ENCODE assay signal across 26 cellular contexts in genomic region chr2:30486655-30487054, GRCh38. TPM values are rescaled to one million over a fixed set of nuclear protein-coding genes. Genes with fewer than 3 reads are reported as not detected.
DNase-seq lines count a peak whose midpoint lies in the region; ATAC-seq, FAIRE-seq and TF ChIP-seq lines count a peak whose summit lies in the region.
"Had no signal": no experiment of that assay in that cellular context is flagged by ENCODE, and none has a peak within 500 bp of the region (broad histone marks: within the 10 kb centered on the region; RNA-seq: fewer than 3 reads in every experiment).

No MANE protein-coding gene starts in this region.

- no peak overlapping the region for H2AFZ ChIP-seq in H1 (ENCODE audit: low read length)
- H2AFZ ChIP-seq: GM23248 had no signal

- H3K23ac ChIP-seq in H1 (ENCODE audit: insufficient read length), result peak overlapping the region; percentile 57

- H3K4me1 ChIP-seq in H1 (replicated peaks in 1 of 4; ENCODE audit: control insufficient read depth in 3 of 4, insufficient read depth in 4 of 4, low read length in 3 of 4), result no peaks in the 10 kb centered on the region

- CTCF ChIA-PET in H1 (lab: Charles Lee; ENCODE audit: partially characterized antibody), result interaction anchor here (1.5 kb wide), 1 partner anchor 17 kb away, joined by 3 read pairs; no protein-coding TSS in a partner anchor

- H3K27ac ChIP-seq in H1 (ENCODE audit: low read depth, low read length), result no peak overlapping the region
- H3K27ac ChIP-seq: BLaER1 treated with 17β-estradiol and CSF1 and Interleukin-3, amounts not matched to agents 10 nM and 100 nM; GM23248; HL-60 had no signal

- H3K9me3 Mint-ChIP-seq in stimulated activated effector memory CD8-positive, alpha-beta T cell treated with anti-CD3 and anti-CD28 coated beads, Interleukin-12 subunit alpha, Interleukin-12 subunit beta, amount 100 ng/mL, for 72 hours, result no peaks in the 10 kb centered on the region
- H3K9me3 Mint-ChIP-seq: CD8-positive, alpha-beta T cell had no signal

- H4K5ac ChIP-seq in H1 (ENCODE audit: insufficient read length, low read depth, low read length), result no peak overlapping the region

- FAIRE-seq in H1 (lab: Jason Lieb, UNC) (no peak), H54 (lab: Jason Lieb, UNC) (no peak)
- FAIRE-seq: GM12892 had no signal

- H2BK20ac ChIP-seq in H1 (ENCODE audit: low read length), result no peak overlapping the region

- no peak overlapping the region for H3K4ac ChIP-seq in H1 (replicated peaks; ENCODE audit: insufficient read length, low read depth, low read length)

- no peaks in the 10 kb centered on the region for H3K23me2 ChIP-seq in H1 (ENCODE audit: low read depth, low read length)

- no peaks in the 10 kb centered on the region for H3K9me3 ChIP-seq in H1 (ENCODE audit: insufficient read depth in 2 of 2, low read depth in 1 of 2, low read length in 1 of 2)

- H3K18ac ChIP-seq in H1 (ENCODE audit: extremely low read depth, low read length), result no peak overlapping the region

- peaks cover 7% of the 10 kb centered on the region; the same call in 1 of the 2 replicates for H3K79me1 ChIP-seq in H1 (ENCODE audit: low read depth, low read length)

- no peak overlapping the region for H3K4me3 Mint-ChIP-seq in stimulated activated effector memory CD8-positive, alpha-beta T cell treated with anti-CD3 and anti-CD28 coated beads, Interleukin-12 subunit alpha, Interleukin-12 subunit beta, amount 100 ng/mL, for 72 hours
- H3K4me3 Mint-ChIP-seq: CD8-positive, alpha-beta T cell had no signal

- TF ChIP-seq CTCF in H1 (IDR thresholded peaks at IDR 0.05; ENCODE audit: control extremely low read depth in 1 of 3, insufficient read depth in 1 of 3, low read depth in 1 of 3, low read length in 3 of 3), result no peak

- H2AK5ac ChIP-seq in H1 (ENCODE audit: low read depth, low read length), result no peak overlapping the region

- H2BK15ac ChIP-seq in H1 (ENCODE audit: low read length), result no peak overlapping the region

- POLR2A ChIA-PET in H1 (lab: Charles Lee; ENCODE audit: partially characterized antibody), result no interaction called here

- H3K14ac ChIP-seq in H1 (ENCODE audit: insufficient read length), result no peak overlapping the region

- peaks cover 0 to 2% of the 10 kb centered on the region in 2 experiments for H4K20me1 ChIP-seq in H1 (replicated peaks in 1 of 2; ENCODE audit: control insufficient read depth in 1 of 2, insufficient read depth in 2 of 2, low read length in 2 of 2)
- H4K20me1 ChIP-seq: BLaER1 treated with 17β-estradiol and CSF1 and Interleukin-3, amounts not matched to agents 10 nM and 100 nM had no signal

- H4K8ac ChIP-seq in H1 (ENCODE audit: extremely low read depth, insufficient read depth, low read length), result no peak overlapping the region

- no peak overlapping the region for H3K4me2 ChIP-seq in H1 (ENCODE audit: insufficient read depth in 1 of 2, low read depth in 2 of 2, low read length in 2 of 2)
- H3K4me2 ChIP-seq: BLaER1 treated with 17β-estradiol and CSF1 and Interleukin-3, amounts not matched to agents 10 nM and 100 nM had no signal

- TF ChIP-seq EP300 in H1 (IDR thresholded peaks at IDR 0.05; ENCODE audit: borderline replicate concordance in 1 of 2, low read depth in 2 of 2, low read length in 2 of 2), result no peak

- H3K36me3 Mint-ChIP-seq in stimulated activated effector memory CD8-positive, alpha-beta T cell treated with anti-CD3 and anti-CD28 coated beads, Interleukin-12 subunit alpha, Interleukin-12 subunit beta, amount 100 ng/mL, for 72 hours, result peaks cover 6% of the 10 kb centered on the region

- TF ChIP-seq RAD21 in H1 (IDR thresholded peaks at IDR 0.05 in 1 of 2, conservative IDR thresholded peaks at IDR 0.05 in 1 of 2; ENCODE audit: low read depth in 2 of 2, low read length in 2 of 2), result no peak

- H3K27me3 ChIP-seq in H1 (replicated peaks in 1 of 4; ENCODE audit: control insufficient read depth in 3 of 4, extremely low read depth in 1 of 4, insufficient read depth in 3 of 4, low read length in 3 of 4), result no peaks in the 10 kb centered on the region
- H3K27me3 ChIP-seq: BLaER1 treated with 17β-estradiol and CSF1 and Interleukin-3, amounts not matched to agents 10 nM and 100 nM had no signal

- H2BK5ac ChIP-seq in H1 (ENCODE audit: low read depth, low read length), result no peak overlapping the region

- H4K91ac ChIP-seq in H1 (replicated peaks; ENCODE audit: insufficient read length, low read length), result no peak overlapping the region

- no peak overlapping the region for H2BK120ac ChIP-seq in H1 (replicated peaks; ENCODE audit: low read depth, low read length)

- H2BK12ac ChIP-seq in H1 (ENCODE audit: low read depth, low read length), result no peak overlapping the region

- H3K4me1 Mint-ChIP-seq in stimulated activated effector memory CD8-positive, alpha-beta T cell treated with anti-CD3 and anti-CD28 coated beads, Interleukin-12 subunit alpha, Interleukin-12 subunit beta, amount 100 ng/mL, for 72 hours, result peaks cover 31% of the 10 kb centered on the region

- peak; percentile 7 for DNase-seq in activated CD4-positive, alpha-beta T cell treated with anti-CD3 and anti-CD28 coated beads for 48 hours
- no peak for DNase-seq in activated CD4-positive, alpha-beta T cell treated with anti-CD3 and anti-CD28 coated beads, Interleukin-2, amount 50 U/mL, for 1 hour
- DNase-seq in stimulated activated CD4-positive, alpha-beta T cell treated with anti-CD3 and anti-CD28 coated beads, Interleukin-15, amount 100 ng/mL, for 24 hours, result peak; percentile 9
- no peak for DNase-seq in stimulated activated CD4-positive, alpha-beta T cell treated with anti-CD3 and anti-CD28 coated beads, Interleukin-4, amount 100 ng/mL, for 4 hours
- DNase-seq in H1 (ENCODE audit: low read depth in 1 of 2, low spot score in 2 of 2), result no peak
- no peak for DNase-seq in stimulated activated effector memory CD8-positive, alpha-beta T cell treated with anti-CD3 and anti-CD28 coated beads, Interleukin-12 subunit alpha, Interleukin-12 subunit beta, amount 100 ng/mL, for 72 hours (ENCODE audit: low spot score in 2 of 2)
- no peak for DNase-seq in H54 (ENCODE audit: insufficient read length, low spot score)
- DNase-seq: 8988T; Calu3; CD8-positive, alpha-beta T cell; DMS153; GM23248; HCEC 1CT; KG1; NCI-H1092; NCI-H146; NCI-H2029 treated with DMSO at 0.1 percent for 48 hours; NCI-H2171; NCI-H345; NCI-H524 treated with DMSO at 0.1 percent for 48 hours; NCI-H82 had no signal

- ATAC-seq in stimulated activated effector memory CD8-positive, alpha-beta T cell treated with anti-CD3 and anti-CD28 coated beads, Interleukin-12 subunit alpha, Interleukin-12 subunit beta, amount 100 ng/mL, for 72 hours, result peak; percentile 70
- ATAC-seq in GM19351 (IDR thresholded peaks at IDR 0.05; ENCODE audit: unreplicated experiment), result no peak
- ATAC-seq: CD8-positive, alpha-beta T cell; Panc1 had no signal

- no peak overlapping the region for H3K56ac ChIP-seq in H1 (replicated peaks; ENCODE audit: insufficient read length, low read depth, low read length)

- H3K79me2 ChIP-seq in H1 (ENCODE audit: control insufficient read depth in 1 of 2, insufficient read depth in 2 of 2, low read length in 2 of 2), result peaks cover 0 to 22% of the 10 kb centered on the region in 2 experiments; a peak in 3 of 4 replicates

- H3K27ac Mint-ChIP-seq in stimulated activated effector memory CD8-positive, alpha-beta T cell treated with anti-CD3 and anti-CD28 coated beads, Interleukin-12 subunit alpha, Interleukin-12 subunit beta, amount 100 ng/mL, for 72 hours, result no peak overlapping the region
- H3K27ac Mint-ChIP-seq: CD8-positive, alpha-beta T cell had no signal

- H3K4me3 ChIP-seq in H1 (ENCODE audit: extremely low read depth in 1 of 4, insufficient read depth in 2 of 4, low read depth in 3 of 4, low read length in 4 of 4), result no peak overlapping the region
- H3K4me3 ChIP-seq: BLaER1 treated with 17β-estradiol and CSF1 and Interleukin-3, amounts not matched to agents 10 nM and 100 nM; GM23248 had no signal

- TF ChIP-seq POLR2A in H1 (IDR thresholded peaks at IDR 0.05; ENCODE audit: control extremely low read depth in 1 of 2, low read depth in 2 of 2, low read length in 2 of 2) (no peak), H54 (IDR thresholded peaks at IDR 0.05; ENCODE audit: low read depth, low read length) (no peak)

- no peaks in the 10 kb centered on the region for H3K36me3 ChIP-seq in H1 (ENCODE audit: control insufficient read depth in 2 of 4, insufficient read depth in 4 of 4, low read length in 3 of 4)

- H3K9ac ChIP-seq in H1 (replicated peaks in 1 of 4; ENCODE audit: extremely low read depth in 1 of 4, low read depth in 3 of 4, low read length in 3 of 4), result no peak overlapping the region
- H3K9ac ChIP-seq: BLaER1 treated with 17β-estradiol and CSF1 and Interleukin-3, amounts not matched to agents 10 nM and 100 nM; GM23248 had no signal

TF ChIP-seq in H1, 55 proteins besides CTCF, POLR2A, EP300 and RAD21 (continues in another document):
- no peak for TF ChIP-seq CREB1 (IDR thresholded peaks at IDR 0.05)
- no peak for TF ChIP-seq RBBP5 (IDR thresholded peaks at IDR 0.05; ENCODE audit: borderline replicate concordance, low read depth, low read length)
- TF ChIP-seq SP2 (IDR thresholded peaks at IDR 0.05; ENCODE audit: low read length), result no peak
- TF ChIP-seq MAFK (IDR thresholded peaks at IDR 0.05; ENCODE audit: low read depth, low read length), result no peak
- TF ChIP-seq PHF8 (conservative IDR thresholded peaks at IDR 0.05; ENCODE audit: low read depth, low read length), result no peak
- TF ChIP-seq SAP30 (IDR thresholded peaks at IDR 0.05; ENCODE audit: insufficient read depth, insufficient replicate concordance, low read length), result no peak
- TF ChIP-seq EGR1 (IDR thresholded peaks at IDR 0.05; ENCODE audit: borderline replicate concordance, low read depth, low read length), result no peak

RNA-seq across cellular contexts. Expression of gene LCLAT1, which starts 39.6 kb away (rescaled TPM):
- total RNA-seq in H1 (2021; fragmentation: NEBNext Ultra II Directional; extraction: Animal tissue kit (Norgen Biotek cat#: 25700)), result 20.4 and 22.0 TPM in 2 replicates
- polyA plus RNA-seq in H1 (2011; rRNA removed), result 7.3 and 7.6 TPM in 2 replicates
- 6.8 TPM for polyA plus RNA-seq in H1 (2011; cell fraction: cytosol; rRNA removed)
- 6.3 TPM for polyA plus RNA-seq in H1 (2011; cell fraction: nucleus; rRNA removed)
- polyA plus RNA-seq in H1 (2012, experiment 1 of 2), result 5.1 to 6.7 TPM (median 5.9 TPM) in 4 replicates
- 0.79 TPM for polyA plus RNA-seq in H1 (2012, experiment 2 of 2)
- polyA plus RNA-seq in H1 (2013, experiment 1 of 2), result 14.3 TPM
- 16.9 TPM for polyA plus RNA-seq in H1 (2013, experiment 2 of 2)
- polyA minus RNA-seq in H1 (2011; rRNA and poly(A)+ RNA removed), result 31.2 and 33.5 TPM in 2 replicates
- polyA minus RNA-seq in H1 (2011; cell fraction: cytosol; rRNA and poly(A)+ RNA removed), result 15.2 TPM
- 27.4 TPM for polyA minus RNA-seq in H1 (2011; cell fraction: nucleus; rRNA and poly(A)+ RNA removed)

Comparison
In these comparisons a context has a peak if more than half of its experiments do, and no peak if none do; other contexts are left out.
1. DNase-seq: peak in activated CD4-positive, alpha-beta T cell treated with anti-CD3 and anti-CD28 coated beads for 48 hours (single experiment) and stimulated activated CD4-positive, alpha-beta T cell treated with anti-CD3 and anti-CD28 coated beads, Interleukin-15, amount 100 ng/mL, for 24 hours (single experiment); none in activated CD4-positive, alpha-beta T cell treated with anti-CD3 and anti-CD28 coated beads, Interleukin-2, amount 50 U/mL, for 1 hour (single experiment), stimulated activated CD4-positive, alpha-beta T cell treated with anti-CD3 and anti-CD28 coated beads, Interleukin-4, amount 100 ng/mL, for 4 hours (0 of 2), H1 (0 of 2), stimulated activated effector memory CD8-positive, alpha-beta T cell treated with anti-CD3 and anti-CD28 coated beads, Interleukin-12 subunit alpha, Interleukin-12 subunit beta, amount 100 ng/mL, for 72 hours (0 of 2) and H54 (single experiment).